2 cellular contexts compared by ENCODE assay signal in genomic region chr16:53282975-53283946, GRCh38.
A peak's percentile ranks its signal among the peaks of the same experiment; 100 is the strongest.
TF ChIP-seq lines count a peak whose summit lies in the region.

No MANE protein-coding gene starts in this region.

TF ChIP-seq in H1, 55 proteins besides CTCF, POLR2A, EP300 and RAD21 (continued from another document):
- TF ChIP-seq BRCA1 (IDR thresholded peaks at IDR 0.05; ENCODE audit: low read depth, low read length) (no peak), SIN3A (conservative IDR thresholded peaks at IDR 0.05 in 1 of 2, IDR thresholded peaks at IDR 0.05 in 1 of 2; ENCODE audit: low read depth in 1 of 2, low read length in 2 of 2) (no peak)
TF ChIP-seq in H1: peak in this region for 0.

TF ChIP-seq in neural cell, 6 proteins besides CTCF, POLR2A, EP300 and RAD21:
- TF ChIP-seq, protein P1, sequence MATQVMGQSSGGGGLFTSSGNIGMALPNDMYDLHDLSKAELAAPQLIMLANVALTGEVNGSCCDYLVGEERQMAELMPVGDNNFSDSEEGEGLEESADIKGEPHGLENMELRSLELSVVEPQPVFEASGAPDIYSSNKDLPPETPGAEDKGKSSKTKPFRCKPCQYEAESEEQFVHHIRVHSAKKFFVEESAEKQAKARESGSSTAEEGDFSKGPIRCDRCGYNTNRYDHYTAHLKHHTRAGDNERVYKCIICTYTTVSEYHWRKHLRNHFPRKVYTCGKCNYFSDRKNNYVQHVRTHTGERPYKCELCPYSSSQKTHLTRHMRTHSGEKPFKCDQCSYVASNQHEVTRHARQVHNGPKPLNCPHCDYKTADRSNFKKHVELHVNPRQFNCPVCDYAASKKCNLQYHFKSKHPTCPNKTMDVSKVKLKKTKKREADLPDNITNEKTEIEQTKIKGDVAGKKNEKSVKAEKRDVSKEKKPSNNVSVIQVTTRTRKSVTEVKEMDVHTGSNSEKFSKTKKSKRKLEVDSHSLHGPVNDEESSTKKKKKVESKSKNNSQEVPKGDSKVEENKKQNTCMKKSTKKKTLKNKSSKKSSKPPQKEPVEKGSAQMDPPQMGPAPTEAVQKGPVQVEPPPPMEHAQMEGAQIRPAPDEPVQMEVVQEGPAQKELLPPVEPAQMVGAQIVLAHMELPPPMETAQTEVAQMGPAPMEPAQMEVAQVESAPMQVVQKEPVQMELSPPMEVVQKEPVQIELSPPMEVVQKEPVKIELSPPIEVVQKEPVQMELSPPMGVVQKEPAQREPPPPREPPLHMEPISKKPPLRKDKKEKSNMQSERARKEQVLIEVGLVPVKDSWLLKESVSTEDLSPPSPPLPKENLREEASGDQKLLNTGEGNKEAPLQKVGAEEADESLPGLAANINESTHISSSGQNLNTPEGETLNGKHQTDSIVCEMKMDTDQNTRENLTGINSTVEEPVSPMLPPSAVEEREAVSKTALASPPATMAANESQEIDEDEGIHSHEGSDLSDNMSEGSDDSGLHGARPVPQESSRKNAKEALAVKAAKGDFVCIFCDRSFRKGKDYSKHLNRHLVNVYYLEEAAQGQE (IDR thresholded peaks at IDR 0.05; ENCODE audit: borderline replicate concordance) = no peak
- TF ChIP-seq SMC3 (conservative IDR thresholded peaks at IDR 0.05; ENCODE audit: poor library complexity) = peak; percentile 66
TF ChIP-seq in neural cell: peak in this region for 1.
